Comparison of ENCODE assay signal across 1 cellular context in the genomic region with DNA sequence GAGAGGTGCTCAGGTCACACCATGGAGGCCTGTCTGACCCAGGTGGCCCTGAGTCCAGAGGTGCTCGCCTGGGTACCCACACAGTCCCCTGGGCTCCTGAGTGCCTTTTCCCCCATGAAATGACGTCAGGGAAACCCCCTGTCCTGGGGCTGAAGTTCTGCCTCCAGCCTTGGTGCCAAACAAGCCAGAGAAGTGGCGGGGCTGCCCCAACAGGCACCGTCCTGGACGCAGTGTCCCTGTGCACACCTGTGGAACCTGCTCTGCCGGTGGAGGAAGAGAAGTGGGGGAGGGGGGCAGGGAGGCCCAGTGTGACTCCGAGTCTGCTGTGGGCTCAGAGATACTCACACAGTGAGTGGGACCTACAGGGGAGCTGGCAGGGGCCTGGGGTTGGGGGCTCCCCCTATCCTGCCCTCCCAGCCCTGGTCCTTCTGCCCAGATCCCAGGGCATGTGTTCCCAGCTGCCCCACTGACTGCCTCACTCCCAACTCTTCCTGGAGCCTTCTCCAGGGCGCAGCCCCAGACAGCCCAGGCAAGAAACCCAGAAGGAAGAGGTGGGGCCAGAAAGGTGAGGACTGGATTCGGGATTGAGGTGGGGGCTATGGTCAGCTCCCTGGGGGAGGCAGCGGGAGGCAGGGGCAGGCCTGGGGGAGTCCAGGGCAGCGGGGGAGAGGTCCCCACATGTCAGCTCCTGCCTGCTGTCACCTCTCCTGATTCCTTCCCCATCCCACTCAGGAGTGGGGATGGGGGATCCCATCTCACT.
TF ChIP-seq lines count a peak whose summit lies in the region.

No MANE protein-coding gene starts in this region.

TF ChIP-seq in HCT116, 20 proteins besides CTCF, POLR2A, EP300 and RAD21:
- TF ChIP-seq ATF3 (IDR thresholded peaks at IDR 0.05) (no peak), CBX3 (IDR thresholded peaks at IDR 0.05; ENCODE audit: low read depth) (no peak), YY1 (IDR thresholded peaks at IDR 0.05; ENCODE audit: extremely low read depth, insufficient replicate concordance, low read depth, low read length) (no peak), ELF1 (IDR thresholded peaks at IDR 0.05; ENCODE audit: borderline replicate concordance, low read depth) (no peak), CEBPB (IDR thresholded peaks at IDR 0.05; ENCODE audit: low read depth) (no peak), EZH2phosphoT487 (IDR thresholded peaks at IDR 0.05; ENCODE audit: borderline replicate concordance) (no peak), SIN3A (IDR thresholded peaks at IDR 0.05; ENCODE audit: low read depth) (no peak), TCF7L2 (IDR thresholded peaks at IDR 0.05; ENCODE audit: borderline replicate concordance, extremely low read depth, insufficient read depth, insufficient read length) (no peak), ZFX (IDR thresholded peaks at IDR 0.05) (no peak), POLR2AphosphoS5 (IDR thresholded peaks at IDR 0.05; ENCODE audit: low read depth, low read length) (no peak), ZNF274 (IDR thresholded peaks at IDR 0.05; ENCODE audit: low read depth, low read length) (no peak)
